37 cellular contexts compared by ENCODE assay signal in genomic region chr6:169266261-169266660, GRCh38. TPM values are rescaled to one million over a fixed set of nuclear protein-coding genes. Genes with fewer than 3 reads are reported as not detected.
"Had no signal": no experiment of that assay in that cellular context is flagged by ENCODE, and none has a peak within 500 bp of the region (broad histone marks: within the 10 kb centered on the region; RNA-seq: fewer than 3 reads in every experiment).

No MANE protein-coding gene starts in this region.

- H3K9me3 ChIP-seq: ascending aorta had no signal

- H3K36me3 ChIP-seq: ascending aorta, cardiac muscle cell had no signal

- DNase-seq: activated B cell treated with CpG ODN at 0.5 μM for 24 hours; activated CD4-positive, alpha-beta memory T cell treated with anti-CD3 and anti-CD28 coated beads, Interleukin-2, amount 10 ng/mL, durations not matched to agents 7 days and 5 days; activated CD4-positive, alpha-beta T cell treated with anti-CD3 and anti-CD28 coated beads for 4 hours; activated CD4-positive, alpha-beta T cell treated with anti-CD3 and anti-CD28 coated beads, Interleukin-2, amount 10 ng/mL, durations not matched to agents 24 days and 14 days; activated CD4-positive, alpha-beta T cell treated with anti-CD3 and anti-CD28 coated beads, Interleukin-2, amount 50 U/mL, for 1 hour; activated CD4-positive, alpha-beta T cell treated with anti-CD3 and anti-CD28 coated beads, Interleukin-2, amount 50 U/mL, for 4 hours; activated CD4-positive, CD25-positive, alpha-beta regulatory T cell treated with anti-CD3 and anti-CD28 coated beads, Interleukin-2, amount 50 U/mL, for 72 hours; activated CD8-positive, alpha-beta memory T cell treated with anti-CD3 and anti-CD28 coated beads for 24 hours; activated CD8-positive, alpha-beta memory T cell treated with anti-CD3 and anti-CD28 coated beads, Interleukin-2, amount 10 ng/mL, durations not matched to agents 7 days and 5 days; activated CD8-positive, alpha-beta memory T cell treated with anti-CD3 and anti-CD28 coated beads, Interleukin-2, amount 50 U/mL, for 48 hours; activated CD8-positive, alpha-beta T cell treated with anti-CD3 and anti-CD28 coated beads, Interleukin-2, amount 10 ng/mL, durations not matched to agents 7 days and 5 days; activated effector memory CD4-positive, alpha-beta T cell treated with Interleukin-2 at 50 U/mL for 16 hours; activated gamma-delta T cell; activated naive CD4-positive, alpha-beta T cell treated with anti-CD3 and anti-CD28 coated beads, Interleukin-2, amount 10 ng/mL, durations not matched to agents 7 days and 5 days; activated naive CD4-positive, alpha-beta T cell treated with Interleukin-2 at 50 U/mL for 16 hours; activated naive CD8-positive, alpha-beta T cell treated with anti-CD3 and anti-CD28 coated beads, Interleukin-2, amount 10 ng/mL, durations not matched to agents 7 days and 5 days; activated naive CD8-positive, alpha-beta T cell treated with anti-CD3 and anti-CD28 coated beads, Interleukin-2, amount 50 U/mL, for 24 hours; activated T-cell treated with anti-CD3 and anti-CD28 coated beads, Interleukin-2, amount 50 U/mL, for 24 hours; activated T-cell treated with anti-CD3 and anti-CD28 coated beads, Interleukin-2, amount 50 U/mL, for 48 hours; amygdala; anterior cingulate cortex; cerebellar nuclear complex; T-cell; T-helper 2 cell; T-helper 9 cell had no signal

- H3K27ac Mint-ChIP-seq: activated B cell treated with CpG ODN at 0.5 μM for 24 hours; activated CD4-positive, alpha-beta memory T cell treated with anti-CD3 and anti-CD28 coated beads, Interleukin-2, amount 10 ng/mL, durations not matched to agents 7 days and 5 days; activated CD4-positive, alpha-beta T cell treated with anti-CD3 and anti-CD28 coated beads, Interleukin-2, amount 10 ng/mL, durations not matched to agents 24 days and 14 days; activated CD8-positive, alpha-beta memory T cell treated with anti-CD3 and anti-CD28 coated beads, Interleukin-2, amount 10 ng/mL, durations not matched to agents 7 days and 5 days; activated CD8-positive, alpha-beta T cell treated with anti-CD3 and anti-CD28 coated beads, Interleukin-2, amount 10 ng/mL, durations not matched to agents 7 days and 5 days; activated naive CD4-positive, alpha-beta T cell treated with anti-CD3 and anti-CD28 coated beads, Interleukin-2, amount 10 ng/mL, durations not matched to agents 7 days and 5 days; activated naive CD4-positive, alpha-beta T cell treated with anti-CD3 and anti-CD28 coated beads, Interleukin-2, amount 50 U/mL, for 24 hours; activated naive CD8-positive, alpha-beta T cell; activated naive CD8-positive, alpha-beta T cell treated with anti-CD3 and anti-CD28 coated beads, Interleukin-2, amount 10 ng/mL, durations not matched to agents 7 days and 5 days; activated naive CD8-positive, alpha-beta T cell treated with anti-CD3 and anti-CD28 coated beads, Interleukin-2, amount 50 U/mL, for 24 hours; activated T-cell treated with anti-CD3 and anti-CD28 coated beads, Interleukin-2, amount 50 U/mL, for 24 hours; activated T-helper 2 cell treated with anti-CD3 and anti-CD28 coated beads, Interferon-gamma antibody, Interleukin-2, Interleukin-4, amounts not matched to agents 10 μg/mL and 5 μg/mL and 100 μg/mL, durations not matched to agents 14 hours and 24 hours and 36 hours; T-cell; T-helper 2 cell treated with Interferon-gamma antibody and Interleukin-4, amounts not matched to agents 5 μg/mL and 100 μg/mL, for 36 hours had no signal

- ATAC-seq: activated CD8-positive, alpha-beta memory T cell treated with anti-CD3 and anti-CD28 coated beads, Interleukin-2, amount 10 ng/mL, durations not matched to agents 7 days and 5 days; activated CD8-positive, alpha-beta T cell treated with anti-CD3 and anti-CD28 coated beads, Interleukin-2, amount 10 ng/mL, durations not matched to agents 7 days and 5 days; activated naive CD8-positive, alpha-beta T cell treated with anti-CD3 and anti-CD28 coated beads, Interleukin-2, amount 50 U/mL, for 24 hours; T-cell had no signal

- FAIRE-seq: bronchial epithelial cell, TTC549 had no signal

- H3K27me3 ChIP-seq: ascending aorta, cardiac muscle cell had no signal

- H3K27ac ChIP-seq: ascending aorta, cardiac muscle cell, VCaP had no signal

- H3K4me3 Mint-ChIP-seq: activated B cell treated with CpG ODN at 0.5 μM for 24 hours; activated CD4-positive, alpha-beta memory T cell treated with anti-CD3 and anti-CD28 coated beads, Interleukin-2, amount 10 ng/mL, durations not matched to agents 7 days and 5 days; activated CD4-positive, alpha-beta T cell treated with anti-CD3 and anti-CD28 coated beads, Interleukin-2, amount 10 ng/mL, durations not matched to agents 24 days and 14 days; activated CD8-positive, alpha-beta memory T cell treated with anti-CD3 and anti-CD28 coated beads, Interleukin-2, amount 10 ng/mL, durations not matched to agents 7 days and 5 days; activated CD8-positive, alpha-beta T cell treated with anti-CD3 and anti-CD28 coated beads, Interleukin-2, amount 10 ng/mL, durations not matched to agents 7 days and 5 days; activated naive CD4-positive, alpha-beta T cell treated with anti-CD3 and anti-CD28 coated beads, Interleukin-2, amount 10 ng/mL, durations not matched to agents 7 days and 5 days; activated naive CD4-positive, alpha-beta T cell treated with anti-CD3 and anti-CD28 coated beads, Interleukin-2, amount 50 U/mL, for 24 hours; activated naive CD8-positive, alpha-beta T cell; activated naive CD8-positive, alpha-beta T cell treated with anti-CD3 and anti-CD28 coated beads, Interleukin-2, amount 10 ng/mL, durations not matched to agents 7 days and 5 days; activated naive CD8-positive, alpha-beta T cell treated with anti-CD3 and anti-CD28 coated beads, Interleukin-2, amount 50 U/mL, for 24 hours; activated T-cell treated with anti-CD3 and anti-CD28 coated beads, Interleukin-2, amount 50 U/mL, for 24 hours; brain; central memory CD8-positive, alpha-beta T cell; T-cell; T-helper 2 cell treated with Interferon-gamma antibody and Interleukin-4, amounts not matched to agents 5 μg/mL and 100 μg/mL, for 36 hours had no signal

- H3K27me3 Mint-ChIP-seq: activated CD4-positive, alpha-beta T cell treated with anti-CD3 and anti-CD28 coated beads, Interleukin-2, amount 10 ng/mL, durations not matched to agents 24 days and 14 days had no signal

- H3K4me1 Mint-ChIP-seq: activated B cell treated with CpG ODN at 0.5 μM for 24 hours; activated CD4-positive, alpha-beta memory T cell treated with anti-CD3 and anti-CD28 coated beads, Interleukin-2, amount 10 ng/mL, durations not matched to agents 7 days and 5 days; activated CD4-positive, alpha-beta T cell treated with anti-CD3 and anti-CD28 coated beads, Interleukin-2, amount 10 ng/mL, durations not matched to agents 24 days and 14 days; activated CD8-positive, alpha-beta memory T cell treated with anti-CD3 and anti-CD28 coated beads, Interleukin-2, amount 10 ng/mL, durations not matched to agents 7 days and 5 days; activated naive CD4-positive, alpha-beta T cell treated with anti-CD3 and anti-CD28 coated beads, Interleukin-2, amount 10 ng/mL, durations not matched to agents 7 days and 5 days; activated naive CD4-positive, alpha-beta T cell treated with anti-CD3 and anti-CD28 coated beads, Interleukin-2, amount 50 U/mL, for 24 hours; activated naive CD8-positive, alpha-beta T cell treated with anti-CD3 and anti-CD28 coated beads, Interleukin-2, amount 10 ng/mL, durations not matched to agents 7 days and 5 days; activated naive CD8-positive, alpha-beta T cell treated with anti-CD3 and anti-CD28 coated beads, Interleukin-2, amount 50 U/mL, for 24 hours; central memory CD8-positive, alpha-beta T cell; T-cell had no signal

- H3K4me3 ChIP-seq: ascending aorta, cardiac muscle cell had no signal

- H3K36me3 Mint-ChIP-seq: activated CD8-positive, alpha-beta memory T cell treated with anti-CD3 and anti-CD28 coated beads, Interleukin-2, amount 10 ng/mL, durations not matched to agents 7 days and 5 days; activated naive CD4-positive, alpha-beta T cell treated with anti-CD3 and anti-CD28 coated beads, Interleukin-2, amount 10 ng/mL, durations not matched to agents 7 days and 5 days; activated naive CD4-positive, alpha-beta T cell treated with anti-CD3 and anti-CD28 coated beads, Interleukin-2, amount 50 U/mL, for 24 hours; activated naive CD8-positive, alpha-beta T cell; activated naive CD8-positive, alpha-beta T cell treated with anti-CD3 and anti-CD28 coated beads, Interleukin-2, amount 10 ng/mL, durations not matched to agents 7 days and 5 days; brain; T-cell had no signal

- H3K9me3 Mint-ChIP-seq: activated B cell treated with CpG ODN at 0.5 μM for 24 hours; activated CD4-positive, alpha-beta memory T cell treated with anti-CD3 and anti-CD28 coated beads, Interleukin-2, amount 10 ng/mL, durations not matched to agents 7 days and 5 days; activated CD4-positive, alpha-beta T cell treated with anti-CD3 and anti-CD28 coated beads, Interleukin-2, amount 10 ng/mL, durations not matched to agents 24 days and 14 days; activated naive CD4-positive, alpha-beta T cell treated with anti-CD3 and anti-CD28 coated beads, Interleukin-2, amount 10 ng/mL, durations not matched to agents 7 days and 5 days; activated naive CD4-positive, alpha-beta T cell treated with anti-CD3 and anti-CD28 coated beads, Interleukin-2, amount 50 U/mL, for 24 hours; activated naive CD8-positive, alpha-beta T cell treated with anti-CD3 and anti-CD28 coated beads, Interleukin-2, amount 10 ng/mL, durations not matched to agents 7 days and 5 days; activated naive CD8-positive, alpha-beta T cell treated with anti-CD3 and anti-CD28 coated beads, Interleukin-2, amount 50 U/mL, for 24 hours; activated T-cell treated with anti-CD3 and anti-CD28 coated beads, Interleukin-2, amount 50 U/mL, for 24 hours; activated T-helper 2 cell treated with anti-CD3 and anti-CD28 coated beads, Interferon-gamma antibody, Interleukin-2, Interleukin-4, amounts not matched to agents 10 μg/mL and 5 μg/mL and 100 μg/mL, durations not matched to agents 14 hours and 24 hours and 36 hours; central memory CD8-positive, alpha-beta T cell; T-cell; T-helper 2 cell treated with Interferon-gamma antibody and Interleukin-4, amounts not matched to agents 5 μg/mL and 100 μg/mL, for 36 hours had no signal

RNA-seq across cellular contexts. Expression of gene THBS2, which starts 12.6 kb away (rescaled TPM):
- total RNA-seq: activated B cell treated with CpG ODN at 0.5 μM for 24 hours; activated CD4-positive, alpha-beta memory T cell treated with anti-CD3 and anti-CD28 coated beads, Interleukin-2, amount 10 ng/mL, durations not matched to agents 7 days and 5 days; activated CD4-positive, alpha-beta T cell treated with anti-CD3 and anti-CD28 coated beads, Interleukin-2, amount 10 ng/mL, durations not matched to agents 24 days and 14 days; activated CD8-positive, alpha-beta memory T cell treated with anti-CD3 and anti-CD28 coated beads, Interleukin-2, amount 10 ng/mL, durations not matched to agents 7 days and 5 days; activated CD8-positive, alpha-beta T cell treated with anti-CD3 and anti-CD28 coated beads, Interleukin-2, amount 10 ng/mL, durations not matched to agents 7 days and 5 days; activated naive CD8-positive, alpha-beta T cell treated with anti-CD3 and anti-CD28 coated beads, Interleukin-2, amount 10 ng/mL, durations not matched to agents 7 days and 5 days; activated T-helper 2 cell treated with anti-CD3 and anti-CD28 coated beads, Interferon-gamma antibody, Interleukin-2, Interleukin-4, amounts not matched to agents 10 μg/mL and 5 μg/mL and 100 μg/mL, durations not matched to agents 14 hours and 24 hours and 36 hours; T-helper 1 cell treated with Interleukin-12 subunit alpha and Interleukin-12 subunit beta and Interleukin-4 antibody, amounts not matched to agents 30 ng/mL and 1 ng/mL, for 36 hours had no signal
